8 cellular contexts compared by ENCODE assay signal in genomic region chr10:22003111-22003963, GRCh38. TPM values are rescaled to one million over a fixed set of nuclear protein-coding genes. Genes with fewer than 3 reads are reported as not detected.
DNase-seq lines count a peak whose midpoint lies in the region; ATAC-seq and TF ChIP-seq lines count a peak whose summit lies in the region.

DNAJC1 (minus strand) TSS chr10:22003730; CDS start chr10:22003434, 296 bp downstream.

- ATAC-seq in GM18505 (IDR thresholded peaks at IDR 0.05; ENCODE audit: unreplicated experiment) (peak; percentile 95), HG02973 (IDR thresholded peaks at IDR 0.05; ENCODE audit: unreplicated experiment) (peak; percentile 95), right cardiac atrium (peak; percentile 100)

- DNase-seq in NCI-H1930 (lab: John Stamatoyannopoulos, UW) = peak; percentile 78 to 80
- peak; percentile 98 for DNase-seq in T-helper 2 cell treated with Interferon-gamma antibody and Interleukin-4, amounts not matched to agents 5 μg/mL and 100 μg/mL, for 36 hours (ENCODE audit: low spot score)
- peak; percentile 93 to 99 for DNase-seq in ascending aorta (ENCODE audit: low spot score in 2 of 2)
- peak; percentile 97 to 99 (median 99) for DNase-seq in right cardiac atrium
- DNase-seq in putamen (ENCODE audit: low spot score) = peak; percentile 96
- peak in 1 of 2 donors; percentile 97 for DNase-seq in vagina (ENCODE audit: extremely low spot score in 2 of 2)

- TF ChIP-seq CTCF in ascending aorta (IDR thresholded peaks at IDR 0.05) (peak in 2 of 3 experiments; percentile 13 to 15), vagina (IDR thresholded peaks at IDR 0.05) (no peak)

- WGBS in right cardiac atrium = under 1% methylated on average over 88 of the region's 88 CpGs

- peaks cover 0 to 6% of the 10 kb centered on the region in 2 donors for H3K9me3 ChIP-seq in ascending aorta
- H3K9me3 ChIP-seq in right cardiac atrium (ENCODE audit: control insufficient read depth, low read length) = no peaks in the 10 kb centered on the region
- no peaks in the 10 kb centered on the region for H3K9me3 ChIP-seq in vagina

- H3K36me3 ChIP-seq in ascending aorta = no peaks in the 10 kb centered on the region
- H3K36me3 ChIP-seq in vagina = no peaks in the 10 kb centered on the region

- peaks cover 16% of the 10 kb centered on the region for H3K27me3 Mint-ChIP-seq in T-helper 2 cell treated with Interferon-gamma antibody and Interleukin-4, amounts not matched to agents 5 μg/mL and 100 μg/mL, for 36 hours (ENCODE audit: low read depth)

- peak within 1 kb of the TSS; percentile 91 for H3K27ac Mint-ChIP-seq in T-helper 2 cell treated with Interferon-gamma antibody and Interleukin-4, amounts not matched to agents 5 μg/mL and 100 μg/mL, for 36 hours

- peaks cover 31% of the 10 kb centered on the region for H3K4me1 Mint-ChIP-seq in T-helper 2 cell treated with Interferon-gamma antibody and Interleukin-4, amounts not matched to agents 5 μg/mL and 100 μg/mL, for 36 hours (ENCODE audit: low read depth)

- H3K4me1 ChIP-seq in ascending aorta (peaks cover 0 to 6% of the 10 kb centered on the region in 2 donors), right cardiac atrium (ENCODE audit: control insufficient read depth, insufficient read depth, low read length) (no peaks in the 10 kb centered on the region), vagina (peaks cover 23% of the 10 kb centered on the region)

- TF ChIP-seq POLR2A in GM18505 (IDR thresholded peaks at IDR 0.05; ENCODE audit: borderline replicate concordance, extremely low read depth, insufficient read depth, insufficient read length) (peak; percentile 83), vagina (IDR thresholded peaks at IDR 0.05) (peak in 1 of 2 donors; percentile 88)

- intact Hi-C loops in ascending aorta (cut with DNase I) (loop anchor here (1.0 to 10.0 kb wide), 11 partner anchors 225 to 1092 kb away; partner anchors contain the start of genes BMI1, MLLT10, MSRB2 and PIP4K2A), right cardiac atrium (cut with DNase I) (loop anchor here in 3 of 4 donors (5.0 to 10.0 kb wide), 4 partner anchors 221 to 1069 kb away; partner anchors contain the start of gene BMI1 (in 1 of the 3)), vagina (cut with DNase I) (loop anchor here (1.0 to 10.0 kb wide), 3 partner anchors 313 to 434 kb away; partner anchors contain the start of genes COMMD3 and SPAG6)

- H3K36me3 Mint-ChIP-seq in T-helper 2 cell treated with Interferon-gamma antibody and Interleukin-4, amounts not matched to agents 5 μg/mL and 100 μg/mL, for 36 hours (ENCODE audit: low read depth) = peaks cover 5% of the 10 kb centered on the region

- H3K27ac ChIP-seq in ascending aorta (peak within 1 kb of the TSS; percentile 96), right cardiac atrium (ENCODE audit: low read length) (peak within 1 kb of the TSS; percentile 49), vagina (peak within 1 kb of the TSS; percentile 93)

- no peaks in the 10 kb centered on the region for H3K27me3 ChIP-seq in ascending aorta
- H3K27me3 ChIP-seq in right cardiac atrium (ENCODE audit: control insufficient read depth, insufficient read depth) = no peaks in the 10 kb centered on the region
- no peaks in the 10 kb centered on the region for H3K27me3 ChIP-seq in vagina

- peak within 1 kb of the TSS; percentile 74 to 81 for H3K4me3 ChIP-seq in ascending aorta
- H3K4me3 ChIP-seq in right cardiac atrium (ENCODE audit: low read length) = peak within 1 kb of the TSS; percentile 76
- peak within 1 kb of the TSS; percentile 63 to 85 for H3K4me3 ChIP-seq in vagina

- peak within 1 kb of the TSS; percentile 92 for H3K4me3 Mint-ChIP-seq in T-helper 2 cell treated with Interferon-gamma antibody and Interleukin-4, amounts not matched to agents 5 μg/mL and 100 μg/mL, for 36 hours

- H3K9me3 Mint-ChIP-seq in T-helper 2 cell treated with Interferon-gamma antibody and Interleukin-4, amounts not matched to agents 5 μg/mL and 100 μg/mL, for 36 hours = no peaks in the 10 kb centered on the region

RNA-seq across cellular contexts. Expression of gene DNAJC1, which starts in this region (rescaled TPM):
- total RNA-seq in ascending aorta = 26.1 TPM
- 10 to 100 TPM; 13.9 to 21.4 (median 17.9) TPM for total RNA-seq in right cardiac atrium
- 14.0 TPM for polyA plus RNA-seq in right cardiac atrium
- total RNA-seq in vagina = 40.0 TPM

Comparison
In these comparisons a context has a peak if more than half of its experiments do, and no peak if none do; other contexts are left out.
1. CTCF ChIP-seq: peak in ascending aorta (2 of 3); none in vagina (0 of 3).
2. Peak in every context shown above with its lines, with median percentiles within 50 percentile points of each other: ATAC-seq, H3K27ac ChIP-seq and H3K4me3 ChIP-seq.